ENCODE assay signal across 1 cellular context in the genomic region with DNA sequence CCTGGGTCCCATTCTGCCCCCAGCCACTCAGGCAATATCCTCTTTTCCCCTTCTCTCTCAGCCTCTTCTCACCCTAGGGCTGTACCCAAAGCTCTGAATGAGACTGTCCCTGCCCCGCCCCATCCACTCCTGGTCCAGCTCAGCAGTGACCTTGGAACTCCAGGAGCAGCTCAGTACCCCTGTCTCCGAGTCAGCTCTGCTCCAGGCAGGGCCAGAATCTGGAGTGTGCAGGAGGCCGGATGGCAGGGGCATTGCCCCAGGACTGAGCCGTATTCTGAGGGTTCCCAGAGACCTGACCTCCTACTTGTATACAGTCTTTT.
TF ChIP-seq lines count a peak whose summit lies in the region.

No MANE protein-coding gene starts in this region.

TF ChIP-seq in GM12878, 131 proteins besides CTCF, POLR2A, EP300 and RAD21:
- TF ChIP-seq, protein P1, sequence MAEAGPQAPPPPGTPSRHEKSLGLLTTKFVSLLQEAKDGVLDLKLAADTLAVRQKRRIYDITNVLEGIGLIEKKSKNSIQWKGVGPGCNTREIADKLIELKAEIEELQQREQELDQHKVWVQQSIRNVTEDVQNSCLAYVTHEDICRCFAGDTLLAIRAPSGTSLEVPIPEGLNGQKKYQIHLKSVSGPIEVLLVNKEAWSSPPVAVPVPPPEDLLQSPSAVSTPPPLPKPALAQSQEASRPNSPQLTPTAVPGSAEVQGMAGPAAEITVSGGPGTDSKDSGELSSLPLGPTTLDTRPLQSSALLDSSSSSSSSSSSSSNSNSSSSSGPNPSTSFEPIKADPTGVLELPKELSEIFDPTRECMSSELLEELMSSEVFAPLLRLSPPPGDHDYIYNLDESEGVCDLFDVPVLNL (IDR thresholded peaks at IDR 0.05; ENCODE audit: low read depth, low read length) = no peak
- no peak for TF ChIP-seq PAX8 (IDR thresholded peaks at IDR 0.05)
- TF ChIP-seq RBBP5 (conservative IDR thresholded peaks at IDR 0.05) = no peak
- TF ChIP-seq, protein P2, sequence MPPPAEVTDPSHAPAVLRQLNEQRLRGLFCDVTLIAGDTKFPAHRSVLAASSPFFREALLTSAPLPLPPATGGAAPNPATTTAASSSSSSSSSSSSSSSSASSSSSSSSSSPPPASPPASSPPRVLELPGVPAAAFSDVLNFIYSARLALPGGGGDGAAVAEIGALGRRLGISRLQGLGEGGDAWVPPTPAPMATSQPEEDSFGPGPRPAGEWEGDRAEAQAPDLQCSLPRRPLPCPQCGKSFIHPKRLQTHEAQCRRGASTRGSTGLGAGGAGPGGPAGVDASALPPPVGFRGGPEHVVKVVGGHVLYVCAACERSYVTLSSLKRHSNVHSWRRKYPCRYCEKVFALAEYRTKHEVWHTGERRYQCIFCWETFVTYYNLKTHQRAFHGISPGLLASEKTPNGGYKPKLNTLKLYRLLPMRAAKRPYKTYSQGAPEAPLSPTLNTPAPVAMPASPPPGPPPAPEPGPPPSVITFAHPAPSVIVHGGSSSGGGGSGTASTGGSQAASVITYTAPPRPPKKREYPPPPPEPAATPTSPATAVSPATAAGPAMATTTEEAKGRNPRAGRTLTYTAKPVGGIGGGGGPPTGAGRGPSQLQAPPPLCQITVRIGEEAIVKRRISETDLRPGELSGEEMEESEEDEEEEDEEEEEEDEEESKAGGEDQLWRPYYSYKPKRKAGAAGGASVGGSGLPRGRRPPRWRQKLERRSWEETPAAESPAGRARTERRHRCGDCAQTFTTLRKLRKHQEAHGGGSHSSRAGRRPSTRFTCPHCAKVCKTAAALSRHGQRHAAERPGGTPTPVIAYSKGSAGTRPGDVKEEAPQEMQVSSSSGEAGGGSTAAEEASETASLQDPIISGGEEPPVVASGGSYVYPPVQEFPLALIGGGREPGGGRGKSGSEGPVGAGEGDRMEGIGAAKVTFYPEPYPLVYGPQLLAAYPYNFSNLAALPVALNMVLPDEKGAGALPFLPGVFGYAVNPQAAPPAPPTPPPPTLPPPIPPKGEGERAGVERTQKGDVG (CRISPR knock-in tag; IDR thresholded peaks at IDR 0.05) = no peak
- no peak for TF ChIP-seq ETV6 (conservative IDR thresholded peaks at IDR 0.05 in 1 of 2, IDR thresholded peaks at IDR 0.05 in 1 of 2; ENCODE audit: borderline replicate concordance in 1 of 2, low read depth in 1 of 2)
- no peak for TF ChIP-seq NBN (IDR thresholded peaks at IDR 0.05)
- TF ChIP-seq SREBF1 (IDR thresholded peaks at IDR 0.05; ENCODE audit: low read length) = no peak
- no peak for TF ChIP-seq POLR2AphosphoS2 (IDR thresholded peaks at IDR 0.05; ENCODE audit: low read depth, low read length)
- no peak for TF ChIP-seq ZBED1 (IDR thresholded peaks at IDR 0.05; ENCODE audit: borderline replicate concordance)
- TF ChIP-seq, protein P3, sequence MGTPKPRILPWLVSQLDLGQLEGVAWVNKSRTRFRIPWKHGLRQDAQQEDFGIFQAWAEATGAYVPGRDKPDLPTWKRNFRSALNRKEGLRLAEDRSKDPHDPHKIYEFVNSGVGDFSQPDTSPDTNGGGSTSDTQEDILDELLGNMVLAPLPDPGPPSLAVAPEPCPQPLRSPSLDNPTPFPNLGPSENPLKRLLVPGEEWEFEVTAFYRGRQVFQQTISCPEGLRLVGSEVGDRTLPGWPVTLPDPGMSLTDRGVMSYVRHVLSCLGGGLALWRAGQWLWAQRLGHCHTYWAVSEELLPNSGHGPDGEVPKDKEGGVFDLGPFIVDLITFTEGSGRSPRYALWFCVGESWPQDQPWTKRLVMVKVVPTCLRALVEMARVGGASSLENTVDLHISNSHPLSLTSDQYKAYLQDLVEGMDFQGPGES (IDR thresholded peaks at IDR 0.05) = no peak
- no peak for TF ChIP-seq YBX1 (IDR thresholded peaks at IDR 0.05)
